In genomic region chr4:113969935-113970334, GRCh38 we compare ENCODE assay signal across 1 cellular context.
TF ChIP-seq lines count a peak whose summit lies in the region.

No MANE protein-coding gene starts in this region.

TF ChIP-seq in endothelial cell of umbilical vein, 7 proteins besides CTCF, POLR2A, EP300 and RAD21:
- no peak for TF ChIP-seq JUN (IDR thresholded peaks at IDR 0.05; ENCODE audit: borderline replicate concordance, insufficient read depth, insufficient read length, low read depth)
- TF ChIP-seq GATA2 (IDR thresholded peaks at IDR 0.05; ENCODE audit: insufficient read depth, insufficient read length, low read depth, low read length), result no peak
- peak; percentile 71 for TF ChIP-seq FOS (IDR thresholded peaks at IDR 0.05; ENCODE audit: borderline replicate concordance, insufficient read depth, low read length)
TF ChIP-seq in endothelial cell of umbilical vein: peak in this region for 1.
